Comparison of ENCODE assay signal across 21 cellular contexts in the genomic region with DNA sequence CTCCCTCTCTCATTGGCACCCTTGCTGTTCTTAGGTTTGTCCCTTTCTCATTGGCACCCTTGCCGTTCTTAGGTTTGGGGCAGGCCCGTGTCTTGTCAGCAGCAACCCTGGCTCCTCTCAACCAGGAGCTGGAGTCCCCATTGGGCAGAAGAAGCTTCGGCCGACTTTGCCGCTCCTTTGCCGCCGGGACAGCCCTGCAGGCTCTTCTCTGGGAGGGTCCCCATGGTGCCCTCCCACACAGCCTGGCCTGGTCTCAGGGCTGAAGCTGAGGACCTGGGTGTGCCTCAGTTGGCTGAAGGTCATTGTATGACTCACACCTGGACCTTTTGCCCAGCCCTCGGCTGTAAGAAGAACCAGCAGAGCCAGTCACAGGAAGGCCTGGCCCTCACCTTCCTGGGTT. TPM values are rescaled to one million over a fixed set of nuclear protein-coding genes. Genes with fewer than 3 reads are reported as not detected.
DNase-seq lines count a peak whose midpoint lies in the region; ATAC-seq and TF ChIP-seq lines count a peak whose summit lies in the region.
"Had no signal": no experiment of that assay in that cellular context is flagged by ENCODE, and none has a peak within 500 bp of the region (broad histone marks: within the 10 kb centered on the region; RNA-seq: fewer than 3 reads in every experiment).

No MANE protein-coding gene starts in this region.

- ATAC-seq in RWPE2 (ENCODE audit: low read depth) (peak; percentile 65), left ventricle myocardium superior (peak; percentile 42), psoas muscle (peak in 3 of 4 donors; percentile 20 to 49 (median 36)), GM18517 (IDR thresholded peaks at IDR 0.05; ENCODE audit: unreplicated experiment) (no peak), HG03095 (IDR thresholded peaks at IDR 0.05; ENCODE audit: unreplicated experiment) (no peak)
- no peak for ATAC-seq in naive thymus-derived CD4-positive, alpha-beta T cell
- ATAC-seq: activated CD4-positive, CD25-positive, alpha-beta regulatory T cell treated with anti-CD3 and anti-CD28 coated beads, Interleukin-2, amount 50 U/mL, for 24 hours had no signal

- no peaks in the 10 kb centered on the region for H3K9me3 Mint-ChIP-seq in naive thymus-derived CD4-positive, alpha-beta T cell
- H3K9me3 Mint-ChIP-seq: activated T-helper 2 cell treated with anti-CD3 and anti-CD28 coated beads, Interferon-gamma antibody, Interleukin-2, Interleukin-4, amounts not matched to agents 10 μg/mL and 5 μg/mL and 100 μg/mL, durations not matched to agents 14 hours and 24 hours and 36 hours; natural killer cell treated with Interleukin-12 subunit alpha and Interleukin-12 subunit beta and Interleukin-15 and Interleukin-18, amount 100 ng/mL, for 72 hours had no signal

- in situ Hi-C loops in Caki2 (cut with HindIII; ENCODE audit: low pct_unique_long_range_greater_than_20kb, low sequenced_read_pairs) = no loop called here

- CTCF ChIA-PET in naive thymus-derived CD4-positive, alpha-beta T cell (lab: Charles Lee) = no interaction called here

- H3K4me1 Mint-ChIP-seq in naive thymus-derived CD4-positive, alpha-beta T cell = peaks cover 0 to 2% (median 0%) of the 10 kb centered on the region in 7 donors

- no peak overlapping the region for H3K27ac Mint-ChIP-seq in naive thymus-derived CD4-positive, alpha-beta T cell
- H3K27ac Mint-ChIP-seq: activated T-helper 2 cell treated with anti-CD3 and anti-CD28 coated beads, Interferon-gamma antibody, Interleukin-2, Interleukin-4, amounts not matched to agents 10 μg/mL and 5 μg/mL and 100 μg/mL, durations not matched to agents 14 hours and 24 hours and 36 hours had no signal

- WGBS in psoas muscle, 3 donors = 75 to 87% (median 82%) methylated on average over 8 of the region's 8 CpGs

- no peaks in the 10 kb centered on the region for H3K9me3 ChIP-seq in RWPE2 (ENCODE audit: severe bottlenecking)
- H3K9me3 ChIP-seq in psoas muscle = no peaks in the 10 kb centered on the region
- H3K9me3 ChIP-seq in naive thymus-derived CD4-positive, alpha-beta T cell (ENCODE audit: control insufficient read depth in 2 of 3, low read length in 3 of 3) = no peaks in the 10 kb centered on the region
- H3K9me3 ChIP-seq: adrenal gland had no signal

- POLR2A ChIA-PET in naive thymus-derived CD4-positive, alpha-beta T cell (lab: Charles Lee) = no interaction called here

- H3K4me3 ChIP-seq in RWPE2 (ENCODE audit: severe bottlenecking) (no peak overlapping the region), psoas muscle (no peak overlapping the region)
- H3K4me3 ChIP-seq in naive thymus-derived CD4-positive, alpha-beta T cell (ENCODE audit: low read length) = no peak overlapping the region
- H3K4me3 ChIP-seq: adrenal gland had no signal

- H3K36me3 ChIP-seq in RWPE2 (ENCODE audit: low read depth) (no peaks in the 10 kb centered on the region), psoas muscle (ENCODE audit: insufficient read depth in 1 of 2, low read depth in 1 of 2) (no peaks in the 10 kb centered on the region)
- H3K36me3 ChIP-seq in naive thymus-derived CD4-positive, alpha-beta T cell (ENCODE audit: control insufficient read depth in 2 of 3, insufficient read depth in 3 of 3, low read length in 3 of 3) = no peaks in the 10 kb centered on the region
- H3K36me3 ChIP-seq: adrenal gland had no signal

- intact Hi-C loops in left ventricle myocardium superior (cut with micrococcal nuclease) (no loop called here), psoas muscle (cut with DNase I) (loop anchor here (5.0 kb wide), 3 partner anchors 35 to 60 kb away; a partner anchor contains a TSS)
- intact Hi-C loops in naive thymus-derived CD4-positive, alpha-beta T cell (cut with micrococcal nuclease) = no loop called here

- no peak overlapping the region for H3K4me3 Mint-ChIP-seq in naive thymus-derived CD4-positive, alpha-beta T cell

- H3K27me3 ChIP-seq in RWPE2 (ENCODE audit: insufficient read depth, poor library complexity, severe bottlenecking) (no peaks in the 10 kb centered on the region), psoas muscle (ENCODE audit: insufficient read depth in 3 of 3, low read length in 2 of 3) (no peaks in the 10 kb centered on the region)
- H3K27me3 ChIP-seq in naive thymus-derived CD4-positive, alpha-beta T cell (ENCODE audit: control insufficient read depth in 2 of 2, insufficient read depth in 2 of 2, low read length in 2 of 2) = no peaks in the 10 kb centered on the region
- H3K27me3 ChIP-seq: adrenal gland had no signal

- DNase-seq in Caki2 (ENCODE audit: low read depth) (peak; percentile 25), RWPE2 (ENCODE audit: low spot score) (no peak), left ventricle myocardium superior (peak; percentile 36), psoas muscle (no peak), KG1 (lab: John Stamatoyannopoulos, UW) (no peak)
- no peak for DNase-seq in naive thymus-derived CD4-positive, alpha-beta T cell
- DNase-seq: adrenal gland; GDM1; NCI-H1694; NCI-H226; NK-92 treated with Interleukin-12 subunit alpha and Interleukin-12 subunit beta, amount 100 ng/mL, for 24 hours; SHP77; T-helper 2 cell had no signal

- H3K27ac ChIP-seq in RWPE2 (ENCODE audit: poor library complexity, severe bottlenecking) (peak overlapping the region; percentile 43), psoas muscle (peak overlapping the region; percentile 81)
- H3K27ac ChIP-seq in naive thymus-derived CD4-positive, alpha-beta T cell (ENCODE audit: low read depth, low read length) = no peak overlapping the region
- H3K27ac ChIP-seq: adrenal gland had no signal

- no peak for TF ChIP-seq CTCF in RWPE2 (IDR thresholded peaks at IDR 0.05; ENCODE audit: poor library complexity, severe bottlenecking)
- TF ChIP-seq CTCF in psoas muscle (IDR thresholded peaks at IDR 0.05) = no peak

- H3K36me3 Mint-ChIP-seq in naive thymus-derived CD4-positive, alpha-beta T cell = no peaks in the 10 kb centered on the region
- H3K36me3 Mint-ChIP-seq: natural killer cell treated with Interleukin-12 subunit alpha and Interleukin-12 subunit beta and Interleukin-15 and Interleukin-18, amount 100 ng/mL, for 72 hours had no signal

- peaks cover 0 to 33% (median 7%) of the 10 kb centered on the region in 5 donors for H3K27me3 Mint-ChIP-seq in naive thymus-derived CD4-positive, alpha-beta T cell

- H3K4me1 ChIP-seq in RWPE2 (ENCODE audit: insufficient read depth, poor library complexity, severe bottlenecking) (peaks cover 21% of the 10 kb centered on the region), psoas muscle (peaks cover 31% of the 10 kb centered on the region)
- no peaks in the 10 kb centered on the region for H3K4me1 ChIP-seq in naive thymus-derived CD4-positive, alpha-beta T cell (ENCODE audit: control insufficient read depth in 2 of 2, insufficient read depth in 2 of 2, low read length in 2 of 2)
- H3K4me1 ChIP-seq: adrenal gland had no signal

RNA-seq across cellular contexts. Expression of a gene that starts 59.6 kb away (rescaled TPM):
- 14.6 and 28.8 TPM in 2 replicates for total RNA-seq in Caki2 (2014; rRNA removed; shearing (Covaris generic); ENCODE audit: low replicate concordance)
- total RNA-seq in left ventricle myocardium superior = 123 TPM
- 10 to 100 TPM; 13.3 to 62.8 (median 22.4) TPM for total RNA-seq in psoas muscle
- 10 to 100 TPM in 2 of 3 donors, 1 to 10 TPM in 1; 5.9 to 41.2 (median 30.1) TPM for polyA plus RNA-seq in psoas muscle
- total RNA-seq in naive thymus-derived CD4-positive, alpha-beta T cell = not detected
- polyA plus RNA-seq in naive thymus-derived CD4-positive, alpha-beta T cell = not detected
- total RNA-seq: endothelial cell of umbilical vein had no signal
- polyA plus RNA-seq: AG04450, endothelial cell of umbilical vein, liver had no signal

Comparison
In these comparisons a context has a peak if more than half of its experiments do, and no peak if none do; other contexts are left out.
1. DNase-seq: peak in Caki2 (single experiment) and left ventricle myocardium superior (single experiment); none in RWPE2 (single experiment), psoas muscle (0 of 2), naive thymus-derived CD4-positive, alpha-beta T cell (0 of 9) and KG1 (single experiment).
2. ATAC-seq: peak in RWPE2 (single experiment), left ventricle myocardium superior (single experiment) and psoas muscle (3 of 4); none in GM18517 (single experiment), naive thymus-derived CD4-positive, alpha-beta T cell (single experiment) and HG03095 (single experiment).
3. RNA of a gene that starts 59.6 kb away (total RNA-seq): 123 TPM in left ventricle myocardium superior (single experiment), 14.6 to 28.8 TPM in Caki2 and 13.3 to 62.8 TPM in psoas muscle; not detected in naive thymus-derived CD4-positive, alpha-beta T cell; every median in the first group is over 10 times any median in the second.
4. intact Hi-C loops: an anchor here in psoas muscle (5.0 kb wide); none called in left ventricle myocardium superior and naive thymus-derived CD4-positive, alpha-beta T cell.